In genomic region chr4:991451-992296, GRCh38 we compare ENCODE assay signal across 1 cellular context.
TF ChIP-seq lines count a peak whose summit lies in the region.

No MANE protein-coding gene starts in this region.

TF ChIP-seq in HepG2, 621 proteins besides CTCF, POLR2A, EP300 and RAD21:
- TF ChIP-seq REST (IDR thresholded peaks at IDR 0.05; ENCODE audit: borderline replicate concordance in 1 of 2, low read depth in 1 of 2, low read length in 2 of 2) (no peak), UBTF (CRISPR knock-in tag; IDR thresholded peaks at IDR 0.05) (no peak), HOXD1 (CRISPR knock-in tag; IDR thresholded peaks at IDR 0.05) (0 out of 2 replicates have a peak, but pooled peaks have one; percentile 2), SALL2 (CRISPR knock-in tag; IDR thresholded peaks at IDR 0.05) (no peak), CCDC6 (CRISPR knock-in tag; IDR thresholded peaks at IDR 0.05) (no peak), ZBTB3 (CRISPR knock-in tag; IDR thresholded peaks at IDR 0.05; ENCODE audit: borderline replicate concordance, low read depth) (no peak), ZNF605 (CRISPR knock-in tag; IDR thresholded peaks at IDR 0.05) (no peak), ZNF318 (CRISPR knock-in tag; IDR thresholded peaks at IDR 0.05) (0 out of 2 replicates have a peak, but pooled peaks have one; percentile 50), ZNF18 (CRISPR knock-in tag; IDR thresholded peaks at IDR 0.05; ENCODE audit: insufficient replicate concordance) (no peak), AGO1 (IDR thresholded peaks at IDR 0.05; ENCODE audit: low read depth, low read length, poor library complexity, severe bottlenecking) (peak; percentile 12), MEF2D (CRISPR knock-in tag; IDR thresholded peaks at IDR 0.05) (no peak), ZNF724P (CRISPR knock-in tag; IDR thresholded peaks at IDR 0.05; ENCODE audit: borderline replicate concordance) (0 out of 2 replicates have a peak, but pooled peaks have one; percentile 12), SP2 (CRISPR knock-in tag; IDR thresholded peaks at IDR 0.05) (no peak), ZFP37 (CRISPR knock-in tag; IDR thresholded peaks at IDR 0.05; ENCODE audit: borderline replicate concordance) (0 out of 2 replicates have a peak, but pooled peaks have one; percentile 3), TAF1 (CRISPR knock-in tag; IDR thresholded peaks at IDR 0.05) (no peak), RBFOX2 (IDR thresholded peaks at IDR 0.05; ENCODE audit: low read depth, low read length) (peak; percentile 77), ARNTL (CRISPR knock-in tag; IDR thresholded peaks at IDR 0.05) (no peak), CBFB (CRISPR knock-in tag; IDR thresholded peaks at IDR 0.05) (no peak), PAWR (CRISPR knock-in tag; IDR thresholded peaks at IDR 0.05; ENCODE audit: borderline replicate concordance) (no peak), NAIF1 (CRISPR knock-in tag; IDR thresholded peaks at IDR 0.05; ENCODE audit: borderline replicate concordance) (no peak), HNRNPLL (IDR thresholded peaks at IDR 0.05; ENCODE audit: low read depth, low read length, poor library complexity, severe bottlenecking) (peak; percentile 15), CC2D1A (CRISPR knock-in tag; IDR thresholded peaks at IDR 0.05) (no peak), MAZ (IDR thresholded peaks at IDR 0.05; ENCODE audit: borderline replicate concordance, low read depth, low read length) (no peak), MAZ (CRISPR knock-in tag; IDR thresholded peaks at IDR 0.05; ENCODE audit: low read depth) (no peak), ZNF562 (CRISPR knock-in tag; IDR thresholded peaks at IDR 0.05; ENCODE audit: borderline replicate concordance) (no peak), MBD4 (IDR thresholded peaks at IDR 0.05; ENCODE audit: borderline replicate concordance, low read length) (no peak), DMAP1 (CRISPR knock-in tag; IDR thresholded peaks at IDR 0.05) (no peak), SP4 (CRISPR knock-in tag; IDR thresholded peaks at IDR 0.05) (no peak), ZBTB33 (CRISPR knock-in tag; IDR thresholded peaks at IDR 0.05) (0 out of 2 replicates have a peak, but pooled peaks have one; percentile 46), CEBPB (IDR thresholded peaks at IDR 0.05; ENCODE audit: borderline replicate concordance, low read depth, low read length) (peak; percentile 28; the same call in 1 of the 2 replicates), ZNF567 (CRISPR knock-in tag; IDR thresholded peaks at IDR 0.05; ENCODE audit: borderline replicate concordance) (no peak), FOXP4 (CRISPR knock-in tag; IDR thresholded peaks at IDR 0.05) (no peak)
